ENCODE assay signal across 21 cellular contexts in genomic region chr20:34070079-34070439, GRCh38. TPM values are rescaled to one million over a fixed set of nuclear protein-coding genes. Genes with fewer than 3 reads are reported as not detected.
DNase-seq lines count a peak whose midpoint lies in the region; ATAC-seq, FAIRE-seq and TF ChIP-seq lines count a peak whose summit lies in the region.
"Had no signal": no experiment of that assay in that cellular context is flagged by ENCODE, and none has a peak within 500 bp of the region (broad histone marks: within the 10 kb centered on the region; RNA-seq: fewer than 3 reads in every experiment).

No MANE protein-coding gene starts in this region.

- no peaks in the 10 kb centered on the region for H3K27me3 Mint-ChIP-seq in activated naive CD4-positive, alpha-beta T cell treated with anti-CD3 and anti-CD28 coated beads, Interleukin-2, amount 10 ng/mL, durations not matched to agents 7 days and 5 days
- H3K27me3 Mint-ChIP-seq in HFFc6 (ENCODE audit: insufficient read depth), result peaks cover 2% of the 10 kb centered on the region
- H3K27me3 Mint-ChIP-seq in type B pancreatic cell, result no peaks in the 10 kb centered on the region
- H3K27me3 Mint-ChIP-seq in osteocyte (ENCODE audit: unreplicated experiment), result no peaks in the 10 kb centered on the region
- H3K27me3 Mint-ChIP-seq: activated CD4-positive, alpha-beta T cell treated with anti-CD3 and anti-CD28 coated beads, Interleukin-2, amount 10 ng/mL, durations not matched to agents 24 days and 14 days; CD8-positive, alpha-beta memory T cell; stimulated activated naive B cell treated with anti-CD40 and anti-IgM and Interleukin-4, amounts not matched to agents 10 μg/mL and 1 μg/mL and 100 μg/mL, for 72 hours had no signal

- H3K4me2 ChIP-seq in K562 (ENCODE audit: insufficient read depth, low read length), result no peak overlapping the region
- H3K4me2 ChIP-seq: A549 had no signal

- peaks cover 0 to 12% of the 10 kb centered on the region in 2 experiments; a peak in 2 of 5 replicates for H3K4me1 ChIP-seq in K562 (replicated peaks in 1 of 2; ENCODE audit: control insufficient read depth in 2 of 2, insufficient read depth in 2 of 2, low read length in 2 of 2)

- H3K36me3 Mint-ChIP-seq in activated naive CD4-positive, alpha-beta T cell treated with anti-CD3 and anti-CD28 coated beads, Interleukin-2, amount 10 ng/mL, durations not matched to agents 7 days and 5 days, result peaks cover 21% of the 10 kb centered on the region
- H3K36me3 Mint-ChIP-seq in HFFc6 (ENCODE audit: low read depth) (no peaks in the 10 kb centered on the region), type B pancreatic cell (peaks cover 18% of the 10 kb centered on the region), osteocyte (ENCODE audit: unreplicated experiment) (peaks cover 3% of the 10 kb centered on the region)

- peaks cover 24% of the 10 kb centered on the region for H3K79me2 ChIP-seq in K562 (ENCODE audit: control insufficient read depth, insufficient read depth, low read length)

- FAIRE-seq in K562 (lab: Jason Lieb, UNC), result peak; percentile 35
- FAIRE-seq: A549, pancreas had no signal

- WGBS in K562 (ENCODE audit: insufficient coverage, low coverage, missing lambda C conversion rate), result 97% methylated on average over 3 of the region's 3 CpGs

- H3K4me1 Mint-ChIP-seq in activated naive CD4-positive, alpha-beta T cell treated with anti-CD3 and anti-CD28 coated beads, Interleukin-2, amount 10 ng/mL, durations not matched to agents 7 days and 5 days, result peaks cover 22% of the 10 kb centered on the region
- H3K4me1 Mint-ChIP-seq in HFFc6 (ENCODE audit: low read depth), result peaks cover 53% of the 10 kb centered on the region
- peaks cover 38% of the 10 kb centered on the region for H3K4me1 Mint-ChIP-seq in type B pancreatic cell (ENCODE audit: unreplicated experiment)
- H3K4me1 Mint-ChIP-seq in osteocyte (ENCODE audit: unreplicated experiment), result peaks cover 33% of the 10 kb centered on the region

- no TSS peak for BruUV-seq in K562 (replicated peaks; lab: Mats Ljungman, UMichigan)

- peaks cover 18% of the 10 kb centered on the region for H4K20me1 ChIP-seq in K562 (replicated peaks; ENCODE audit: control insufficient read depth, insufficient read depth, low read length)

- TF ChIP-seq POLR2A in K562 (conservative IDR thresholded peaks at IDR 0.05), result no peak

- in situ Hi-C loops in K562 (cut with MboI), result loop anchor here (10.0 kb wide), 1 partner anchor 145 kb away; no protein-coding TSS in a partner anchor

- no peak for TF ChIP-seq EP300 in K562 (IDR thresholded peaks at IDR 0.05; ENCODE audit: low read length)

- intact Hi-C loops in K562 (cut with micrococcal nuclease), result loop anchor here (5.0 kb wide), 1 partner anchor 208 kb away; no protein-coding TSS in a partner anchor

- H3K9ac ChIP-seq in K562 (ENCODE audit: insufficient read depth in 1 of 2, low read depth in 2 of 2, low read length in 2 of 2), result no peak overlapping the region

- CTCF ChIA-PET in activated naive CD4-positive, alpha-beta T cell treated with anti-CD3 and anti-CD28 coated beads, Interleukin-2, amount 10 ng/mL, durations not matched to agents 7 days and 5 days (lab: Charles Lee), result interaction anchor here (0.7 to 2.2 kb wide), 15 partner anchors 9 to 220 kb away, joined by 3 to 18 read pairs (median 4); no protein-coding TSS in a partner anchor
- CTCF ChIA-PET in K562 (lab: Yijun Ruan, JAX; ENCODE audit: low intra/inter-chr PET ratio), result interaction anchor here (0.6 to 3.4 kb wide), 8 partner anchors 60 to 974 kb away, joined by 3 to 19 read pairs (median 8); no protein-coding TSS in a partner anchor

- no peak for DNase-seq in activated naive CD4-positive, alpha-beta T cell treated with anti-CD3 and anti-CD28 coated beads, Interleukin-2, amount 10 ng/mL, durations not matched to agents 7 days and 5 days
- DNase-seq in activated naive CD4-positive, alpha-beta T cell (lab: John Stamatoyannopoulos, UW), result no peak
- DNase-seq in HFFc6 (no peak), K562 (ENCODE audit: extremely low read depth in 1 of 4, low spot score in 3 of 4) (no peak), type B pancreatic cell (ENCODE audit: extremely low spot score, unreplicated experiment) (no peak), osteocyte (ENCODE audit: extremely low spot score, unreplicated experiment) (no peak)
- no peak for DNase-seq in activated CD4-positive, CD25-positive, alpha-beta regulatory T cell (lab: John Stamatoyannopoulos, UW)
- DNase-seq: amniotic stem cell; NK-92 treated with Interleukin-12 subunit alpha and Interleukin-12 subunit beta, amount 100 ng/mL, for 24 hours; stimulated activated naive B cell treated with anti-CD40 and anti-IgM and Interleukin-4, amounts not matched to agents 10 μg/mL and 1 μg/mL and 100 μg/mL, for 72 hours; upper lobe of right lung had no signal

- POLR2A ChIA-PET in K562 (lab: Yijun Ruan, JAX), result interaction anchor here (0.8 kb wide), 1 partner anchor 30 kb away, joined by 4 read pairs; no protein-coding TSS in a partner anchor

- no peaks in the 10 kb centered on the region for H3K9me3 ChIP-seq in K562 (replicated peaks; ENCODE audit: control insufficient read depth, insufficient read depth, low read depth, low read length)
- H3K9me3 ChIP-seq: A549, gastrocnemius medialis, lower lobe of right lung, pancreas, upper lobe of right lung had no signal

- H3K36me3 ChIP-seq in K562 (ENCODE audit: control insufficient read depth, insufficient read depth, low read length), result peaks cover 50% of the 10 kb centered on the region
- H3K36me3 ChIP-seq: pancreas had no signal

- no peak overlapping the region for H3K4me3 Mint-ChIP-seq in activated naive CD4-positive, alpha-beta T cell treated with anti-CD3 and anti-CD28 coated beads, Interleukin-2, amount 10 ng/mL, durations not matched to agents 7 days and 5 days
- H3K4me3 Mint-ChIP-seq in HFFc6 (no peak overlapping the region), type B pancreatic cell (no peak overlapping the region), osteocyte (ENCODE audit: unreplicated experiment) (no peak overlapping the region)
- H3K4me3 Mint-ChIP-seq: activated CD4-positive, alpha-beta T cell treated with anti-CD3 and anti-CD28 coated beads, Interleukin-2, amount 10 ng/mL, durations not matched to agents 24 days and 14 days; activated naive CD4-positive, alpha-beta T cell treated with anti-CD3 and anti-CD28 coated beads for 36 hours; CD8-positive, alpha-beta memory T cell; nephron progenitor cell; stimulated activated naive B cell treated with anti-CD40 and anti-IgM and Interleukin-4, amounts not matched to agents 10 μg/mL and 1 μg/mL and 100 μg/mL, for 72 hours had no signal

- ATAC-seq in K562, result no peak
- no peak for ATAC-seq in GM21619 (IDR thresholded peaks at IDR 0.05; ENCODE audit: unreplicated experiment)

- TF ChIP-seq RAD21 in K562 (CRISPR knock-in tag; conservative IDR thresholded peaks at IDR 0.05 in 1 of 2, IDR thresholded peaks at IDR 0.05 in 1 of 2), result no peak

- H3K9me1 ChIP-seq in K562 (ENCODE audit: control insufficient read depth, insufficient read depth, low read length), result peaks cover 4% of the 10 kb centered on the region

- no peak overlapping the region for H3K27ac ChIP-seq in K562 (ENCODE audit: extremely low read depth, low read depth, low read length)
- H3K27ac ChIP-seq: A549, lower lobe of right lung, skin epidermis, upper lobe of right lung had no signal

- peak overlapping the region; percentile 26 for H3K27ac Mint-ChIP-seq in activated naive CD4-positive, alpha-beta T cell treated with anti-CD3 and anti-CD28 coated beads, Interleukin-2, amount 10 ng/mL, durations not matched to agents 7 days and 5 days
- H3K27ac Mint-ChIP-seq in HFFc6 (no peak overlapping the region), type B pancreatic cell (peak overlapping the region; percentile 83), osteocyte (ENCODE audit: unreplicated experiment) (no peak overlapping the region)
- H3K27ac Mint-ChIP-seq: activated CD4-positive, alpha-beta T cell treated with anti-CD3 and anti-CD28 coated beads, Interleukin-2, amount 10 ng/mL, durations not matched to agents 24 days and 14 days; activated naive CD4-positive, alpha-beta T cell treated with anti-CD3 and anti-CD28 coated beads for 36 hours; nephron progenitor cell; stimulated activated naive B cell treated with anti-CD40 and anti-IgM and Interleukin-4, amounts not matched to agents 10 μg/mL and 1 μg/mL and 100 μg/mL, for 72 hours had no signal

- peak; percentile 6; the same call in 1 of the 2 replicates for TF ChIP-seq CTCF in HFFc6 (IDR thresholded peaks at IDR 0.05)
- no peak for TF ChIP-seq CTCF in K562 (IDR thresholded peaks at IDR 0.05 in 2 of 3, conservative IDR thresholded peaks at IDR 0.05 in 1 of 3; ENCODE audit: insufficient read depth in 2 of 3, low read depth in 1 of 3, low read length in 3 of 3)
- peak; percentile 47 for TF ChIP-seq CTCF in type B pancreatic cell (conservative IDR thresholded peaks at IDR 0.05)
- no peak for TF ChIP-seq CTCF in osteocyte (IDR thresholded peaks at IDR 0.05)

- H3K27me3 ChIP-seq in K562 (ENCODE audit: control insufficient read depth in 2 of 2, insufficient read depth in 2 of 2, low read length in 2 of 2), result no peaks in the 10 kb centered on the region
- H3K27me3 ChIP-seq: gastrocnemius medialis, pancreas, upper lobe of right lung had no signal

- H3K9me3 Mint-ChIP-seq in activated naive CD4-positive, alpha-beta T cell treated with anti-CD3 and anti-CD28 coated beads, Interleukin-2, amount 10 ng/mL, durations not matched to agents 7 days and 5 days, result no peaks in the 10 kb centered on the region
- no peaks in the 10 kb centered on the region for H3K9me3 Mint-ChIP-seq in HFFc6
- no peaks in the 10 kb centered on the region for H3K9me3 Mint-ChIP-seq in type B pancreatic cell
- H3K9me3 Mint-ChIP-seq in osteocyte (ENCODE audit: unreplicated experiment), result no peaks in the 10 kb centered on the region
- H3K9me3 Mint-ChIP-seq: activated CD4-positive, alpha-beta T cell treated with anti-CD3 and anti-CD28 coated beads, Interleukin-2, amount 10 ng/mL, durations not matched to agents 24 days and 14 days; activated naive CD4-positive, alpha-beta T cell treated with anti-CD3 and anti-CD28 coated beads for 36 hours; CD8-positive, alpha-beta memory T cell; nephron progenitor cell; stimulated activated naive B cell treated with anti-CD40 and anti-IgM and Interleukin-4, amounts not matched to agents 10 μg/mL and 1 μg/mL and 100 μg/mL, for 72 hours had no signal

- H2AFZ ChIP-seq in K562 (ENCODE audit: low read depth, low read length), result no peak overlapping the region

- H3K4me3 ChIP-seq in K562, result no peak overlapping the region
- H3K4me3 ChIP-seq: A549, gastrocnemius medialis, lower lobe of right lung, pancreas, skin epidermis, upper lobe of right lung had no signal

RNA-seq across cellular contexts. Expression of gene EIF2S2, which starts 42.0 kb away (rescaled TPM):
- total RNA-seq in HFFc6 (2021; fragmentation: NEBNext Ultra II Directional; extraction: Animal tissue kit (Norgen Biotek cat#: 25700)), result 100 to 1,000 TPM in 1 of 6 experiments, 10 to 100 TPM in 5; 85.7 to 101 (median 94.5) TPM
- 24.4 and 38.1 TPM in 2 replicates for total RNA-seq in K562 (2011; cell fraction: chromatin; rRNA removed; ENCODE audit: low replicate concordance)
- total RNA-seq in K562 (2011; cell fraction: nucleolus; rRNA removed), result 19.0 and 21.1 TPM in 2 replicates
- total RNA-seq in K562 (2011; cell fraction: nucleoplasm; rRNA removed), result 32.6 and 47.0 TPM in 2 replicates
- total RNA-seq in K562 (2014; rRNA removed), result 120 and 135 TPM in 2 replicates
- total RNA-seq in K562 (2014; rRNA removed; fragmentation: Illumina TruSeq; extraction: Trizol), result 192 and 237 TPM in 2 replicates
- total RNA-seq in K562 (2015; rRNA removed; fragmentation: Illumina TruSeq; extraction: Trizol), result 154 and 159 TPM in 2 replicates
- 114 and 118 TPM in 2 replicates for total RNA-seq in K562 (2021)
- 141 and 164 TPM in 2 replicates for polyA plus RNA-seq in K562 (2011; rRNA removed)
- polyA plus RNA-seq in K562 (2011; cell fraction: cytosol; rRNA removed), result 42.3 and 74.8 TPM in 2 replicates
- polyA plus RNA-seq in K562 (2011; cell fraction: nucleus; rRNA removed), result 27.0 and 49.4 TPM in 2 replicates
- polyA plus RNA-seq in K562 (2012), result 110 and 156 TPM in 2 replicates
- 210 and 220 TPM in 2 replicates for polyA plus RNA-seq in K562 (2014; fragmentation: Illumina TruSeq; extraction: Trizol)
- polyA plus RNA-seq in K562 (2014; fragmentation: Nextera tagmentation; extraction: Ambion mirVana), result 10 to 100 TPM; 79.7 to 92.3 TPM
- polyA plus RNA-seq in K562 (2014; rRNA removed), result 139 and 154 TPM in 2 replicates
- polyA minus RNA-seq in K562 (2011; rRNA and poly(A)+ RNA removed), result 73.8 and 89.8 TPM in 2 replicates
- polyA minus RNA-seq in K562 (2011; cell fraction: cytosol; rRNA and poly(A)+ RNA removed), result 30.5 and 32.7 TPM in 2 replicates
- polyA minus RNA-seq in K562 (2011; cell fraction: nucleus; rRNA and poly(A)+ RNA removed), result 9.8 and 24.8 TPM in 2 replicates
- total RNA-seq in type B pancreatic cell (ENCODE audit: low replicate concordance), result 87.1 and 87.8 TPM in 2 replicates
- 87.9 and 90.6 TPM in 2 replicates for total RNA-seq in osteocyte

Comparison
In these comparisons a context has a peak if more than half of its experiments do, and no peak if none do; other contexts are left out.
1. H3K27ac Mint-ChIP-seq: peak in activated naive CD4-positive, alpha-beta T cell treated with anti-CD3 and anti-CD28 coated beads, Interleukin-2, amount 10 ng/mL, durations not matched to agents 7 days and 5 days (single experiment) and type B pancreatic cell (single experiment); none in HFFc6 (single experiment) and osteocyte (single experiment).
2. CTCF ChIP-seq: peak in HFFc6 (single experiment) and type B pancreatic cell (single experiment); none in K562 (0 of 3) and osteocyte (single experiment).